ENCODE assay signal across 8 cellular contexts in genomic region chr14:22099942-22100763, GRCh38.
A peak's percentile ranks its signal among the peaks of the same experiment; 100 is the strongest.
DNase-seq lines count a peak whose midpoint lies in the region; ATAC-seq and TF ChIP-seq lines count a peak whose summit lies in the region.

No MANE protein-coding gene starts in this region.

- no peak for TF ChIP-seq POLR2A in body of pancreas (IDR thresholded peaks at IDR 0.05)

- POLR2A ChIA-PET in CD4-positive, alpha-beta memory T cell (lab: Charles Lee; ENCODE audit: partially characterized antibody), result interaction anchor here (0.7 to 1.3 kb wide), 5 partner anchors 14 to 460 kb away, joined by 3 to 8 read pairs (median 3); no protein-coding TSS in a partner anchor
- POLR2A ChIA-PET in T-cell (lab: Charles Lee), result no interaction called here

- H3K27ac Mint-ChIP-seq in CD4-positive, alpha-beta memory T cell, result peak overlapping the region in 1 of 7 donors; percentile 33
- H3K27ac Mint-ChIP-seq in T-cell, result no peak overlapping the region

- no peaks in the 10 kb centered on the region for H3K27me3 Mint-ChIP-seq in CD4-positive, alpha-beta memory T cell
- H3K27me3 Mint-ChIP-seq in T-cell, result no peaks in the 10 kb centered on the region

- peak; percentile 48 to 64 (median 58) for DNase-seq in CD4-positive, alpha-beta memory T cell
- DNase-seq in HK-2 (ENCODE audit: unreplicated experiment) (peak; percentile 38), T-cell (peak; percentile 14 to 67 (median 52)), body of pancreas (peak; percentile 34 to 59 (median 52)), kidney epithelial cell (ENCODE audit: low read depth) (peak; percentile 51)
- peak; percentile 55 for DNase-seq in stimulated activated CD4-positive, alpha-beta T cell treated with anti-CD3 and anti-CD28 coated beads, Interleukin-4, amount 100 ng/mL, for 24 hours

- H3K4me1 ChIP-seq in CD4-positive, alpha-beta memory T cell (ENCODE audit: insufficient read depth, low read length), result peaks cover 42% of the 10 kb centered on the region
- no peaks in the 10 kb centered on the region for H3K4me1 ChIP-seq in body of pancreas

- no peaks in the 10 kb centered on the region for H3K36me3 ChIP-seq in CD4-positive, alpha-beta memory T cell (ENCODE audit: insufficient read depth, low read length)
- H3K36me3 ChIP-seq in body of pancreas (replicated peaks in 1 of 2; ENCODE audit: insufficient read depth in 1 of 2, low read depth in 2 of 2), result no peaks in the 10 kb centered on the region
- no peaks in the 10 kb centered on the region for H3K36me3 ChIP-seq in kidney epithelial cell (ENCODE audit: control insufficient read depth, insufficient read depth, low read length)

- no peaks in the 10 kb centered on the region for H3K9me3 ChIP-seq in CD4-positive, alpha-beta memory T cell (ENCODE audit: control insufficient read depth in 1 of 2, low read length in 2 of 2)
- no peaks in the 10 kb centered on the region for H3K9me3 ChIP-seq in body of pancreas

- no peak overlapping the region for H3K27ac ChIP-seq in CD4-positive, alpha-beta memory T cell (ENCODE audit: low read depth, low read length)
- H3K27ac ChIP-seq in body of pancreas, result no peak overlapping the region

- H3K4me3 Mint-ChIP-seq in CD4-positive, alpha-beta memory T cell, result peak overlapping the region in 1 of 8 donors; percentile 25
- no peak overlapping the region for H3K4me3 Mint-ChIP-seq in T-cell

- no peak overlapping the region for H3K4me3 ChIP-seq in CD4-positive, alpha-beta memory T cell (ENCODE audit: low read length in 2 of 2)
- no peak overlapping the region for H3K4me3 ChIP-seq in body of pancreas
- H3K4me3 ChIP-seq in kidney epithelial cell (ENCODE audit: low read depth, low read length), result no peak overlapping the region

- intact Hi-C loops in CD4-positive, alpha-beta memory T cell (cut with micrococcal nuclease), result loop anchor here (1.0 to 5.0 kb wide), 3 partner anchors 16 to 53 kb away; no protein-coding TSS in a partner anchor
- intact Hi-C loops in body of pancreas (cut with DNase I), result no loop called here

- H3K4me1 Mint-ChIP-seq in CD4-positive, alpha-beta memory T cell, result peaks cover 18 to 51% (median 29%) of the 10 kb centered on the region in 4 donors
- H3K4me1 Mint-ChIP-seq in T-cell, result peaks cover 37 to 46% (median 44%) of the 10 kb centered on the region in 3 donors

- H3K27me3 ChIP-seq in CD4-positive, alpha-beta memory T cell (ENCODE audit: insufficient read depth, low read length), result no peaks in the 10 kb centered on the region
- H3K27me3 ChIP-seq in body of pancreas, result no peaks in the 10 kb centered on the region
- no peaks in the 10 kb centered on the region for H3K27me3 ChIP-seq in kidney epithelial cell (ENCODE audit: control insufficient read depth, insufficient read depth, low read length)

- 20 to 35% methylated on average over 11 of the region's 11 CpGs for WGBS in body of pancreas, 2 donors

- peak in 6 of 7 experiments; percentile 10 to 58 (median 46) for TF ChIP-seq CTCF in body of pancreas (IDR thresholded peaks at IDR 0.05)
- TF ChIP-seq CTCF in kidney epithelial cell (IDR thresholded peaks at IDR 0.05; ENCODE audit: insufficient read depth, low read length, poor library complexity, severe bottlenecking), result peak; percentile 87

- peak; percentile 81 for ATAC-seq in GM18909 (IDR thresholded peaks at IDR 0.05; ENCODE audit: poor library complexity, unreplicated experiment)
- ATAC-seq in T-cell (replicated peaks in 1 of 4), result peak; percentile 54 to 69 (median 65)
- ATAC-seq in body of pancreas, result peak; percentile 70
- ATAC-seq in HG02763 (IDR thresholded peaks at IDR 0.05; ENCODE audit: unreplicated experiment), result no peak

- CTCF ChIA-PET in CD4-positive, alpha-beta memory T cell (lab: Charles Lee; ENCODE audit: partially characterized antibody), result interaction anchor here (0.6 to 4.1 kb wide), 19 partner anchors 8 to 113 kb away, joined by 3 to 28 read pairs (median 5); no protein-coding TSS in a partner anchor
- CTCF ChIA-PET in T-cell (lab: Charles Lee), result interaction anchor here in 1 of 2 donors (0.7 to 2.4 kb wide), 14 partner anchors 12 to 110 kb away, joined by 3 to 10 read pairs (median 4); no protein-coding TSS in a partner anchor

- peaks cover 0 to 1% (median 0%) of the 10 kb centered on the region in 8 donors for H3K9me3 Mint-ChIP-seq in CD4-positive, alpha-beta memory T cell
- no peaks in the 10 kb centered on the region for H3K9me3 Mint-ChIP-seq in T-cell

- H3K36me3 Mint-ChIP-seq in CD4-positive, alpha-beta memory T cell, result no peaks in the 10 kb centered on the region
- H3K36me3 Mint-ChIP-seq in T-cell, result no peaks in the 10 kb centered on the region
